21 cellular contexts compared by ENCODE assay signal in genomic region chr16:86970279-86970678, GRCh38.
"Had no signal": no experiment of that assay in that cellular context is flagged by ENCODE, and none has a peak within 500 bp of the region (broad histone marks: within the 10 kb centered on the region; RNA-seq: fewer than 3 reads in every experiment).

No MANE protein-coding gene starts in this region.

- H3K27me3 ChIP-seq: foreskin keratinocyte, pancreas, suprapubic skin, thyroid gland, uterus had no signal

- H3K4me2 ChIP-seq: smooth muscle cell had no signal

- H3K36me3 ChIP-seq: left ventricle myocardium inferior, lower lobe of right lung, pancreas, suprapubic skin, thyroid gland, uterus had no signal

- H3K4me3 ChIP-seq: left ventricle myocardium inferior, lower lobe of right lung, pancreas, smooth muscle cell, suprapubic skin, thyroid gland, uterus had no signal

- H3K9me3 ChIP-seq: lower lobe of right lung, pancreas, suprapubic skin, thyroid gland, uterus had no signal

- FAIRE-seq: endothelial cell of umbilical vein, keratinocyte, pancreas had no signal

- H3K27ac ChIP-seq: foreskin keratinocyte, left ventricle myocardium inferior, lower lobe of right lung, pancreas, suprapubic skin, thyroid gland, uterus had no signal

- DNase-seq: dermis blood vessel endothelial cell; endodermal cell; erythroblast; foreskin keratinocyte; immature natural killer cell; left cardiac atrium; left ventricle myocardium inferior; lower lobe of right lung; natural killer cell; nucleus accumbens; right cardiac atrium; stimulated activated CD4-positive, alpha-beta T cell treated with anti-CD3 and anti-CD28 coated beads, Interleukin-4, amount 100 ng/mL, for 1 hour; stimulated activated CD8-positive, alpha-beta memory T cell treated with anti-CD3 and anti-CD28 coated beads, Interleukin-4, amount 100 ng/mL, for 48 hours; stimulated activated naive CD8-positive, alpha-beta T cell treated with anti-CD3 and anti-CD28 coated beads, Interleukin-15, Interleukin-2, amounts not matched to agents 100 U/mL and 50 U/mL, for 24 hours; thyroid gland; uterus had no signal

- H3K4me1 ChIP-seq: foreskin keratinocyte, lower lobe of right lung, pancreas, suprapubic skin, thyroid gland, uterus had no signal
